Comparison of ENCODE assay signal across 19 cellular contexts in genomic region chr17:69944406-69944805, GRCh38.
DNase-seq lines count a peak whose midpoint lies in the region; ATAC-seq and TF ChIP-seq lines count a peak whose summit lies in the region.
"Had no signal": no experiment of that assay in that cellular context is flagged by ENCODE, and none has a peak within 500 bp of the region (broad histone marks: within the 10 kb centered on the region; RNA-seq: fewer than 3 reads in every experiment).

No MANE protein-coding gene starts in this region.

- H3K79me1 ChIP-seq in trophoblast cell (ENCODE audit: low read length): no peaks in the 10 kb centered on the region

- H3K14ac ChIP-seq in trophoblast cell (ENCODE audit: low read length): no peak overlapping the region

- no peak overlapping the region for H3K9ac ChIP-seq in trophoblast cell (ENCODE audit: low read length)
- H3K9ac ChIP-seq: BLaER1 treated with 17β-estradiol and CSF1 and Interleukin-3, amounts not matched to agents 10 nM and 100 nM had no signal

- no peaks in the 10 kb centered on the region for H3K36me3 ChIP-seq in trophoblast cell (ENCODE audit: control insufficient read depth in 1 of 2, insufficient read depth in 2 of 2, low read length in 2 of 2)
- H3K36me3 ChIP-seq: BLaER1 treated with 17β-estradiol and CSF1 and Interleukin-3, amounts not matched to agents 10 nM and 100 nM had no signal

- DNase-seq in G401 (ENCODE audit: low spot score): peak; percentile 14
- peak; percentile 8 for DNase-seq in epithelial cell of esophagus (ENCODE audit: low read depth)
- peak; percentile 65 to 85 for DNase-seq in trophoblast cell
- no peak for DNase-seq in Right ventricle myocardium inferior (ENCODE audit: missing footprints)
- DNase-seq in nucleus accumbens (lab: John Stamatoyannopoulos, UW): no peak
- no peak for DNase-seq in activated naive CD8-positive, alpha-beta T cell treated with anti-CD3 and anti-CD28 coated beads for 36 hours
- DNase-seq: AML-193; Caco-2; Calu3; CD4-positive, alpha-beta T cell; CD8-positive, alpha-beta T cell; DMS79 treated with DMSO at 0.1 percent for 48 hours; GDM1 had no signal

- TF ChIP-seq CTCF in epithelial cell of esophagus (IDR thresholded peaks at IDR 0.05; ENCODE audit: insufficient read depth, low read depth, low read length, missing control alignments): no peak

- WGBS in trophoblast cell (ENCODE audit: extremely low coverage, insufficient coverage, insufficient read length): no CpG with 5 or more reads among the region's 5 CpGs

- H2BK5ac ChIP-seq in trophoblast cell (ENCODE audit: low read depth, low read length, poor library complexity): no peak overlapping the region

- H3K4me1 Mint-ChIP-seq in activated naive CD8-positive, alpha-beta T cell treated with anti-CD3 and anti-CD28 coated beads for 36 hours: no peaks in the 10 kb centered on the region
- H3K4me1 Mint-ChIP-seq: B cell had no signal

- in situ Hi-C loops in G401 (cut with HindIII; ENCODE audit: low sequenced_read_pairs): no loop called here

- H4K12ac ChIP-seq in trophoblast cell (ENCODE audit: low read depth, low read length): no peak overlapping the region

- no peak overlapping the region for H4K91ac ChIP-seq in trophoblast cell (ENCODE audit: low read depth, low read length)

- no peaks in the 10 kb centered on the region for H3K36me3 Mint-ChIP-seq in activated naive CD8-positive, alpha-beta T cell treated with anti-CD3 and anti-CD28 coated beads for 36 hours
- H3K36me3 Mint-ChIP-seq: CD8-positive, alpha-beta T cell had no signal

- no peaks in the 10 kb centered on the region for H3K4me1 ChIP-seq in trophoblast cell (ENCODE audit: control insufficient read depth in 1 of 2, insufficient read depth in 2 of 2, low read length in 2 of 2)
- H3K4me1 ChIP-seq: A549, Caco-2 had no signal

- no peak overlapping the region for H2AK5ac ChIP-seq in trophoblast cell (ENCODE audit: low read length)

- no peak overlapping the region for H3K27ac Mint-ChIP-seq in activated naive CD8-positive, alpha-beta T cell treated with anti-CD3 and anti-CD28 coated beads for 36 hours
- H3K27ac Mint-ChIP-seq: B cell; CD4-positive, alpha-beta T cell; CD8-positive, alpha-beta T cell had no signal

- H3K4me3 Mint-ChIP-seq in activated naive CD8-positive, alpha-beta T cell treated with anti-CD3 and anti-CD28 coated beads for 36 hours: no peak overlapping the region
- H3K4me3 Mint-ChIP-seq: B cell; CD4-positive, alpha-beta T cell; CD8-positive, alpha-beta T cell had no signal

- no peak overlapping the region for H3K27ac ChIP-seq in trophoblast cell (ENCODE audit: low read depth, low read length)
- H3K27ac ChIP-seq: 22Rv1; A549; BLaER1 treated with 17β-estradiol and CSF1 and Interleukin-3, amounts not matched to agents 10 nM and 100 nM; C4-2B had no signal

- H2BK120ac ChIP-seq in trophoblast cell (ENCODE audit: insufficient read depth, low read length, poor library complexity): no peak overlapping the region

- no peak overlapping the region for H3K18ac ChIP-seq in trophoblast cell (ENCODE audit: low read length)

- H3K4ac ChIP-seq in trophoblast cell (ENCODE audit: low read depth, low read length): no peak overlapping the region

- H3K9me3 Mint-ChIP-seq in activated naive CD8-positive, alpha-beta T cell treated with anti-CD3 and anti-CD28 coated beads for 36 hours: no peaks in the 10 kb centered on the region
- H3K9me3 Mint-ChIP-seq: CD4-positive, alpha-beta T cell; CD8-positive, alpha-beta T cell had no signal

- H2BK12ac ChIP-seq in trophoblast cell (ENCODE audit: low read length): no peak overlapping the region

- no peak overlapping the region for H3K4me2 ChIP-seq in trophoblast cell (ENCODE audit: low read length)
- H3K4me2 ChIP-seq: A549; BLaER1 treated with 17β-estradiol and CSF1 and Interleukin-3, amounts not matched to agents 10 nM and 100 nM had no signal

- H3K9me3 ChIP-seq in trophoblast cell (ENCODE audit: insufficient read depth, low read depth, low read length): no peaks in the 10 kb centered on the region
- H3K9me3 ChIP-seq: A549; BLaER1 treated with 17β-estradiol and CSF1 and Interleukin-3, amounts not matched to agents 10 nM and 100 nM; Caco-2 had no signal

- no peak overlapping the region for H4K8ac ChIP-seq in trophoblast cell (ENCODE audit: low read depth, low read length)

- H2AFZ ChIP-seq in trophoblast cell (ENCODE audit: insufficient read depth, low read length, poor library complexity): no peak overlapping the region

- no peaks in the 10 kb centered on the region for H3K79me2 ChIP-seq in trophoblast cell (ENCODE audit: control insufficient read depth, insufficient read depth, low read length, poor library complexity)

- H3K23ac ChIP-seq in trophoblast cell (ENCODE audit: low read length): no peak overlapping the region

- no peak overlapping the region for H3K4me3 ChIP-seq in epithelial cell of esophagus (ENCODE audit: low read length)
- H3K4me3 ChIP-seq in trophoblast cell (ENCODE audit: low read depth, low read length): no peak overlapping the region
- H3K4me3 ChIP-seq: A549; BLaER1 treated with 17β-estradiol and CSF1 and Interleukin-3, amounts not matched to agents 10 nM and 100 nM; GM12878 had no signal

- ATAC-seq in Right ventricle myocardium inferior: no peak
- ATAC-seq: A549; CD8-positive, alpha-beta T cell; GM12878 had no signal

- intact Hi-C loops in Right ventricle myocardium inferior (cut with DNase I): no loop called here

- no peaks in the 10 kb centered on the region for H3K27me3 ChIP-seq in trophoblast cell (ENCODE audit: insufficient read depth, low read length)
- H3K27me3 ChIP-seq: BLaER1 treated with 17β-estradiol and CSF1 and Interleukin-3, amounts not matched to agents 10 nM and 100 nM had no signal

- no peaks in the 10 kb centered on the region for H3K27me3 Mint-ChIP-seq in activated naive CD8-positive, alpha-beta T cell treated with anti-CD3 and anti-CD28 coated beads for 36 hours
- H3K27me3 Mint-ChIP-seq: B cell; CD4-positive, alpha-beta T cell had no signal

Comparison
In these comparisons a context has a peak if more than half of its experiments do, and no peak if none do; other contexts are left out.
1. DNase-seq: peak in G401 (single experiment), epithelial cell of esophagus (single experiment) and trophoblast cell (2 of 2); none in Right ventricle myocardium inferior (single experiment), nucleus accumbens (0 of 56) and activated naive CD8-positive, alpha-beta T cell treated with anti-CD3 and anti-CD28 coated beads for 36 hours (single experiment).